8 cellular contexts compared by ENCODE assay signal in genomic region chr7:101085000-101085948, GRCh38. TPM values are rescaled to one million over a fixed set of nuclear protein-coding genes. Genes with fewer than 3 reads are reported as not detected.
DNase-seq lines count a peak whose midpoint lies in the region; ATAC-seq and TF ChIP-seq lines count a peak whose summit lies in the region.

TRIM56 (plus strand) TSS chr7:101085481; CDS start chr7:101087313, 1,832 bp downstream.

- intact Hi-C loops in colonic mucosa (cut with DNase I), result no loop called here

- TF ChIP-seq CTCF in colonic mucosa (IDR thresholded peaks at IDR 0.05), result no peak

- H3K36me3 ChIP-seq in colonic mucosa, result no peaks in the 10 kb centered on the region

- H3K4me1 ChIP-seq in colonic mucosa, result peaks cover 6% of the 10 kb centered on the region

- peak within 1 kb of the TSS; percentile 82 for H3K27ac ChIP-seq in colonic mucosa

- H3K27me3 ChIP-seq in colonic mucosa, result no peaks in the 10 kb centered on the region

- peak within 1 kb of the TSS; percentile 58 to 96 for H3K9ac ChIP-seq in colonic mucosa (ENCODE audit: low read depth in 2 of 2, low read length in 2 of 2)

- H3K4me3 ChIP-seq in colonic mucosa, result peak within 1 kb of the TSS; percentile 78

- peak; percentile 91 for DNase-seq in SIG-M5 treated with dmso at 0.1 percent for 504 hours (lab: John Stamatoyannopoulos, UW; ENCODE audit: unreplicated experiment)
- DNase-seq in SIG-M5 (lab: John Stamatoyannopoulos, UW), result no peak
- DNase-seq in NCI-H2227 (lab: John Stamatoyannopoulos, UW; ENCODE audit: unreplicated experiment), result peak; percentile 72
- peak; percentile 68 to 76 for DNase-seq in activated CD4-positive, alpha-beta T cell treated with anti-CD3 and anti-CD28 coated beads for 4 hours
- DNase-seq in colonic mucosa, result peak; percentile 95
- DNase-seq in left kidney (ENCODE audit: low read depth, low spot score), result peak; percentile 92
- DNase-seq in stimulated activated CD4-positive, alpha-beta T cell treated with anti-CD3 and anti-CD28 coated beads, Interleukin-2, amount 100 ng/mL, for 4 hours (ENCODE audit: low read depth), result peak; percentile 62

- no peaks in the 10 kb centered on the region for H3K9me3 ChIP-seq in colonic mucosa

- peak; percentile 60 for ATAC-seq in HG03060 (IDR thresholded peaks at IDR 0.05; ENCODE audit: low read depth, unreplicated experiment)

RNA-seq across cellular contexts. Expression of gene TRIM56, which starts in this region (rescaled TPM):
- total RNA-seq in colonic mucosa, result 10 to 100 TPM; 33.7 to 47.9 TPM
